In genomic region chr2:216075510-216076485, GRCh38 we compare ENCODE assay signal across 1 cellular context.
TF ChIP-seq lines count a peak whose summit lies in the region.

No MANE protein-coding gene starts in this region.

TF ChIP-seq in GM12891, 5 proteins besides CTCF, POLR2A, EP300 and RAD21:
- TF ChIP-seq TAF1 (IDR thresholded peaks at IDR 0.05; ENCODE audit: low read depth, low read length) = no peak
- no peak for TF ChIP-seq SPI1 (IDR thresholded peaks at IDR 0.05; ENCODE audit: low read depth, low read length)
- TF ChIP-seq POU2F2 (IDR thresholded peaks at IDR 0.05; ENCODE audit: low read depth, low read length) = no peak
- TF ChIP-seq PAX5 (IDR thresholded peaks at IDR 0.05; ENCODE audit: insufficient read depth, low read length, severe bottlenecking) = no peak
- TF ChIP-seq POLR2AphosphoS5 (IDR thresholded peaks at IDR 0.05; ENCODE audit: low read depth, low read length) = no peak
